Comparison of ENCODE assay signal across 1 cellular context in the genomic region with DNA sequence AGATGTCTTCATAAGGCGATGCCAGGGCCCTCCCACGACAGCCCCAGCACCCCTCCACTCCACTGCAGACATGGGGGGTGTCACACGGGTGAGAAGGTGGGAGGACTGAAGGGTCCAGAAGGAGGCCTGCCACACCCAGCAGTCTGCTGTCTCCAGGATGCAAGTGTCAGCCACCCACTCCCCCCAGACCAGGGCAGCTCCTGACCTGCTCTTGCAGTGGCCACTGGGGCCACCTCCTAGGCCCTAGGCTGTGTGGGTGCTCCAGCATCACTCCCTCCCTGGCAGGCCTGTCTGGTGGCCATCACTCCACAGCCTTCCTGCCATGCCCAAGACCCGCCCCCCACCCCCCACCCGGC.
TF ChIP-seq lines count a peak whose summit lies in the region.

No MANE protein-coding gene starts in this region.

TF ChIP-seq in HCT116, 20 proteins besides CTCF, POLR2A, EP300 and RAD21 (continued from another document):
- TF ChIP-seq ATF3 (IDR thresholded peaks at IDR 0.05), result no peak
- TF ChIP-seq CEBPB (IDR thresholded peaks at IDR 0.05; ENCODE audit: low read depth), result no peak
- no peak for TF ChIP-seq EZH2 (IDR thresholded peaks at IDR 0.05)
- no peak for TF ChIP-seq SIN3A (IDR thresholded peaks at IDR 0.05; ENCODE audit: low read depth)
- TF ChIP-seq FOSL1 (IDR thresholded peaks at IDR 0.05; ENCODE audit: low read depth), result no peak
- TF ChIP-seq TCF7L2 (IDR thresholded peaks at IDR 0.05; ENCODE audit: borderline replicate concordance, extremely low read depth, insufficient read depth, insufficient read length), result no peak
- TF ChIP-seq ZFX (IDR thresholded peaks at IDR 0.05), result no peak
- no peak for TF ChIP-seq POLR2AphosphoS5 (IDR thresholded peaks at IDR 0.05; ENCODE audit: low read depth, low read length)
- no peak for TF ChIP-seq JUND (IDR thresholded peaks at IDR 0.05)
- no peak for TF ChIP-seq SRF (IDR thresholded peaks at IDR 0.05; ENCODE audit: low read depth)
- TF ChIP-seq EGR1 (IDR thresholded peaks at IDR 0.05; ENCODE audit: low read depth), result no peak
- TF ChIP-seq EZH2phosphoT487 (IDR thresholded peaks at IDR 0.05; ENCODE audit: borderline replicate concordance), result no peak
- no peak for TF ChIP-seq YY1 (IDR thresholded peaks at IDR 0.05; ENCODE audit: extremely low read depth, insufficient replicate concordance, low read depth, low read length)
- TF ChIP-seq CBX3 (IDR thresholded peaks at IDR 0.05; ENCODE audit: low read depth), result no peak
- TF ChIP-seq REST (IDR thresholded peaks at IDR 0.05; ENCODE audit: low read depth), result no peak
- TF ChIP-seq SP1 (IDR thresholded peaks at IDR 0.05; ENCODE audit: low read depth), result no peak
- TF ChIP-seq ELF1 (IDR thresholded peaks at IDR 0.05; ENCODE audit: borderline replicate concordance, low read depth), result no peak
TF ChIP-seq in HCT116: peak in this region for 0.
